3 cellular contexts compared by ENCODE assay signal in the genomic region with DNA sequence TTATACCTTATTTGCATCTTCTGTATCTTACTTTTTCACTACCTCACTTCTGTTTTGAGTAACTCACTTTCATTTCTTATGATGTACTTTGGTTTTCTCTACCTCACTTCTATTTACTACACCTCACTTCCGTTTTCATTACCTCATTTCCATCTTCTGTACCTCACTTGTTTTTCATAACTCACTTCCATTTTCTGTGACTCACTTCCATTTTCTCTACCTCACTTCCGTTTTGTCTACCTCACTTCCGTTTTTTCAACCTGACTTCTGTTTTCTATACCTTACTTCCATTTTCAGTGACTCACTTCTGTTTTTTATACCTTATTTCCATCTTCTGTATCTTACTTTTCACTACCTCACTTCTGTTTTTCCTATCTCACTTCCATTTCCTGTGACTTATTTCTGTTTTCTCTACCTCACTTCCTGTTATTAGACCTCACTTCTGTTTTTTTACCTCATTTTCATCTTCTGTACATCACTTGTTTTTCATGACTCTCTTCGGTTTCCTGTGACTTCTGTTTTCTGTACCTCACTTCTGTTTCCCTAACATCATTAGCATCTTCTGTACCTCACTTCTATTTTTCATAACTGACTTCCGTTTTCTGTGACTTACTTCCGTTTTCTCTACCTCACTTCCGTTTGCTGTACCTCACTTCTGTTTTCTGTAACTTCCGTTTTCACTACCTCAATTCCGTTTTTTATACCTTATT.
TF ChIP-seq lines count a peak whose summit lies in the region.

No MANE protein-coding gene starts in this region.

TF ChIP-seq in HepG2, 621 proteins besides CTCF, POLR2A, EP300 and RAD21:
- TF ChIP-seq, protein P1, sequence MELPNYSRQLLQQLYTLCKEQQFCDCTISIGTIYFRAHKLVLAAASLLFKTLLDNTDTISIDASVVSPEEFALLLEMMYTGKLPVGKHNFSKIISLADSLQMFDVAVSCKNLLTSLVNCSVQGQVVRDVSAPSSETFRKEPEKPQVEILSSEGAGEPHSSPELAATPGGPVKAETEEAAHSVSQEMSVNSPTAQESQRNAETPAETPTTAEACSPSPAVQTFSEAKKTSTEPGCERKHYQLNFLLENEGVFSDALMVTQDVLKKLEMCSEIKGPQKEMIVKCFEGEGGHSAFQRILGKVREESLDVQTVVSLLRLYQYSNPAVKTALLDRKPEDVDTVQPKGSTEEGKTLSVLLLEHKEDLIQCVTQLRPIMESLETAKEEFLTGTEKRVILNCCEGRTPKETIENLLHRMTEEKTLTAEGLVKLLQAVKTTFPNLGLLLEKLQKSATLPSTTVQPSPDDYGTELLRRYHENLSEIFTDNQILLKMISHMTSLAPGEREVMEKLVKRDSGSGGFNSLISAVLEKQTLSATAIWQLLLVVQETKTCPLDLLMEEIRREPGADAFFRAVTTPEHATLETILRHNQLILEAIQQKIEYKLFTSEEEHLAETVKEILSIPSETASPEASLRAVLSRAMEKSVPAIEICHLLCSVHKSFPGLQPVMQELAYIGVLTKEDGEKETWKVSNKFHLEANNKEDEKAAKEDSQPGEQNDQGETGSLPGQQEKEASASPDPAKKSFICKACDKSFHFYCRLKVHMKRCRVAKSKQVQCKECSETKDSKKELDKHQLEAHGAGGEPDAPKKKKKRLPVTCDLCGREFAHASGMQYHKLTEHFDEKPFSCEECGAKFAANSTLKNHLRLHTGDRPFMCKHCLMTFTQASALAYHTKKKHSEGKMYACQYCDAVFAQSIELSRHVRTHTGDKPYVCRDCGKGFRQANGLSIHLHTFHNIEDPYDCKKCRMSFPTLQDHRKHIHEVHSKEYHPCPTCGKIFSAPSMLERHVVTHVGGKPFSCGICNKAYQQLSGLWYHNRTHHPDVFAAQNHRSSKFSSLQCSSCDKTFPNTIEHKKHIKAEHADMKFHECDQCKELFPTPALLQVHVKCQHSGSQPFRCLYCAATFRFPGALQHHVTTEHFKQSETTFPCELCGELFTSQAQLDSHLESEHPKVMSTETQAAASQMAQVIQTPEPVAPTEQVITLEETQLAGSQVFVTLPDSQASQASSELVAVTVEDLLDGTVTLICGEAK (IDR thresholded peaks at IDR 0.05) = 0 out of 2 replicates have a peak, but pooled peaks have one; percentile 21
- TF ChIP-seq, protein P1 (CRISPR knock-in tag; IDR thresholded peaks at IDR 0.05) = no peak
- peak; percentile 39; the same call in 1 of the 2 replicates for TF ChIP-seq CREB1 (IDR thresholded peaks at IDR 0.05)
- no peak for TF ChIP-seq CREB1 (CRISPR knock-in tag; IDR thresholded peaks at IDR 0.05)
- no peak for TF ChIP-seq GATAD1 (CRISPR knock-in tag; IDR thresholded peaks at IDR 0.05)

TF ChIP-seq in GM12878, 131 proteins besides CTCF, POLR2A, EP300 and RAD21:
- peak; percentile 28; the same call in 1 of the 2 replicates for TF ChIP-seq ATF7 (IDR thresholded peaks at IDR 0.05; ENCODE audit: low read depth)
- TF ChIP-seq CBX3 (IDR thresholded peaks at IDR 0.05; ENCODE audit: borderline replicate concordance, low read depth) = 0 out of 2 replicates have a peak, but pooled peaks have one; percentile 63
- no peak for TF ChIP-seq CBX5 (IDR thresholded peaks at IDR 0.05; ENCODE audit: low read depth)
- TF ChIP-seq ETV6 (conservative IDR thresholded peaks at IDR 0.05 in 1 of 2, IDR thresholded peaks at IDR 0.05 in 1 of 2; ENCODE audit: borderline replicate concordance in 1 of 2, low read depth in 1 of 2) = peak in 1 of 2 experiments; percentile 65; a peak in 1 of 4 replicates

TF ChIP-seq in SK-N-SH, 30 proteins besides CTCF, POLR2A, EP300 and RAD21:
- TF ChIP-seq TEAD4 (IDR thresholded peaks at IDR 0.05; ENCODE audit: borderline replicate concordance, insufficient read depth) (no peak), FOXM1 (IDR thresholded peaks at IDR 0.05; ENCODE audit: low read depth) (no peak), JUND (IDR thresholded peaks at IDR 0.05) (no peak), GATA2 (CRISPR knock-in tag; IDR thresholded peaks at IDR 0.05) (no peak), MXI1 (IDR thresholded peaks at IDR 0.05; ENCODE audit: low read depth, low read length) (no peak), SMC3 (IDR thresholded peaks at IDR 0.05; ENCODE audit: low read depth, low read length) (no peak), GABPA (IDR thresholded peaks at IDR 0.05; ENCODE audit: low read depth) (no peak), NRF1 (IDR thresholded peaks at IDR 0.05; ENCODE audit: low read depth, low read length) (no peak), TAF1 (IDR thresholded peaks at IDR 0.05; ENCODE audit: borderline replicate concordance, low read depth, low read length) (no peak), TCF12 (IDR thresholded peaks at IDR 0.05) (no peak), POLR2AphosphoS5 (IDR thresholded peaks at IDR 0.05; ENCODE audit: low read depth, low read length) (no peak), YY1 (IDR thresholded peaks at IDR 0.05; ENCODE audit: low read depth) (no peak), MEF2A (IDR thresholded peaks at IDR 0.05; ENCODE audit: borderline replicate concordance, low read depth) (no peak), EZH2phosphoT487 (IDR thresholded peaks at IDR 0.05; ENCODE audit: borderline replicate concordance, low read depth) (no peak)
- TF ChIP-seq, protein P2, sequence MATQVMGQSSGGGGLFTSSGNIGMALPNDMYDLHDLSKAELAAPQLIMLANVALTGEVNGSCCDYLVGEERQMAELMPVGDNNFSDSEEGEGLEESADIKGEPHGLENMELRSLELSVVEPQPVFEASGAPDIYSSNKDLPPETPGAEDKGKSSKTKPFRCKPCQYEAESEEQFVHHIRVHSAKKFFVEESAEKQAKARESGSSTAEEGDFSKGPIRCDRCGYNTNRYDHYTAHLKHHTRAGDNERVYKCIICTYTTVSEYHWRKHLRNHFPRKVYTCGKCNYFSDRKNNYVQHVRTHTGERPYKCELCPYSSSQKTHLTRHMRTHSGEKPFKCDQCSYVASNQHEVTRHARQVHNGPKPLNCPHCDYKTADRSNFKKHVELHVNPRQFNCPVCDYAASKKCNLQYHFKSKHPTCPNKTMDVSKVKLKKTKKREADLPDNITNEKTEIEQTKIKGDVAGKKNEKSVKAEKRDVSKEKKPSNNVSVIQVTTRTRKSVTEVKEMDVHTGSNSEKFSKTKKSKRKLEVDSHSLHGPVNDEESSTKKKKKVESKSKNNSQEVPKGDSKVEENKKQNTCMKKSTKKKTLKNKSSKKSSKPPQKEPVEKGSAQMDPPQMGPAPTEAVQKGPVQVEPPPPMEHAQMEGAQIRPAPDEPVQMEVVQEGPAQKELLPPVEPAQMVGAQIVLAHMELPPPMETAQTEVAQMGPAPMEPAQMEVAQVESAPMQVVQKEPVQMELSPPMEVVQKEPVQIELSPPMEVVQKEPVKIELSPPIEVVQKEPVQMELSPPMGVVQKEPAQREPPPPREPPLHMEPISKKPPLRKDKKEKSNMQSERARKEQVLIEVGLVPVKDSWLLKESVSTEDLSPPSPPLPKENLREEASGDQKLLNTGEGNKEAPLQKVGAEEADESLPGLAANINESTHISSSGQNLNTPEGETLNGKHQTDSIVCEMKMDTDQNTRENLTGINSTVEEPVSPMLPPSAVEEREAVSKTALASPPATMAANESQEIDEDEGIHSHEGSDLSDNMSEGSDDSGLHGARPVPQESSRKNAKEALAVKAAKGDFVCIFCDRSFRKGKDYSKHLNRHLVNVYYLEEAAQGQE (IDR thresholded peaks at IDR 0.05; ENCODE audit: low read depth, low read length) = no peak
- TF ChIP-seq, protein P3, sequence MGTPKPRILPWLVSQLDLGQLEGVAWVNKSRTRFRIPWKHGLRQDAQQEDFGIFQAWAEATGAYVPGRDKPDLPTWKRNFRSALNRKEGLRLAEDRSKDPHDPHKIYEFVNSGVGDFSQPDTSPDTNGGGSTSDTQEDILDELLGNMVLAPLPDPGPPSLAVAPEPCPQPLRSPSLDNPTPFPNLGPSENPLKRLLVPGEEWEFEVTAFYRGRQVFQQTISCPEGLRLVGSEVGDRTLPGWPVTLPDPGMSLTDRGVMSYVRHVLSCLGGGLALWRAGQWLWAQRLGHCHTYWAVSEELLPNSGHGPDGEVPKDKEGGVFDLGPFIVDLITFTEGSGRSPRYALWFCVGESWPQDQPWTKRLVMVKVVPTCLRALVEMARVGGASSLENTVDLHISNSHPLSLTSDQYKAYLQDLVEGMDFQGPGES (IDR thresholded peaks at IDR 0.05; ENCODE audit: low read depth, low read length) = no peak
- TF ChIP-seq, protein P4, sequence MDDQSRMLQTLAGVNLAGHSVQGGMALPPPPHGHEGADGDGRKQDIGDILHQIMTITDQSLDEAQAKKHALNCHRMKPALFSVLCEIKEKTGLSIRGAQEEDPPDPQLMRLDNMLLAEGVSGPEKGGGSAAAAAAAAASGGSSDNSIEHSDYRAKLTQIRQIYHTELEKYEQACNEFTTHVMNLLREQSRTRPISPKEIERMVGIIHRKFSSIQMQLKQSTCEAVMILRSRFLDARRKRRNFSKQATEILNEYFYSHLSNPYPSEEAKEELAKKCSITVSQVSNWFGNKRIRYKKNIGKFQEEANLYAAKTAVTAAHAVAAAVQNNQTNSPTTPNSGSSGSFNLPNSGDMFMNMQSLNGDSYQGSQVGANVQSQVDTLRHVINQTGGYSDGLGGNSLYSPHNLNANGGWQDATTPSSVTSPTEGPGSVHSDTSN (IDR thresholded peaks at IDR 0.05) = no peak
- TF ChIP-seq, protein P5, sequence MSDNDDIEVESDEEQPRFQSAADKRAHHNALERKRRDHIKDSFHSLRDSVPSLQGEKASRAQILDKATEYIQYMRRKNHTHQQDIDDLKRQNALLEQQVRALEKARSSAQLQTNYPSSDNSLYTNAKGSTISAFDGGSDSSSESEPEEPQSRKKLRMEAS (IDR thresholded peaks at IDR 0.05; ENCODE audit: low read depth) = no peak
- TF ChIP-seq, protein P6, sequence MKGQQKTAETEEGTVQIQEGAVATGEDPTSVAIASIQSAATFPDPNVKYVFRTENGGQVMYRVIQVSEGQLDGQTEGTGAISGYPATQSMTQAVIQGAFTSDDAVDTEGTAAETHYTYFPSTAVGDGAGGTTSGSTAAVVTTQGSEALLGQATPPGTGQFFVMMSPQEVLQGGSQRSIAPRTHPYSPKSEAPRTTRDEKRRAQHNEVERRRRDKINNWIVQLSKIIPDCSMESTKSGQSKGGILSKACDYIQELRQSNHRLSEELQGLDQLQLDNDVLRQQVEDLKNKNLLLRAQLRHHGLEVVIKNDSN (IDR thresholded peaks at IDR 0.05; ENCODE audit: borderline replicate concordance, low read depth) = no peak
